In genomic region chr22:38398609-38399401, GRCh38 we compare ENCODE assay signal across 8 cellular contexts. TPM values are rescaled to one million over a fixed set of nuclear protein-coding genes. Genes with fewer than 3 reads are reported as not detected.
DNase-seq lines count a peak whose midpoint lies in the region; ATAC-seq, FAIRE-seq and TF ChIP-seq lines count a peak whose summit lies in the region.

No MANE protein-coding gene starts in this region.

- TF ChIP-seq POLR2A in H1 (IDR thresholded peaks at IDR 0.05; ENCODE audit: control extremely low read depth in 1 of 2, low read depth in 2 of 2, low read length in 2 of 2): peak; percentile 58 to 74; a peak in 2 of 3 replicates

- TF ChIP-seq CTCF in H1 (IDR thresholded peaks at IDR 0.05; ENCODE audit: control extremely low read depth in 1 of 3, insufficient read depth in 1 of 3, low read depth in 1 of 3, low read length in 3 of 3): no peak

- no peak overlapping the region for H2AK5ac ChIP-seq in H1 (ENCODE audit: low read depth, low read length)

- no peak for TF ChIP-seq EP300 in H1 (IDR thresholded peaks at IDR 0.05; ENCODE audit: borderline replicate concordance in 1 of 2, low read depth in 2 of 2, low read length in 2 of 2)

- peaks cover 0 to 35% of the 10 kb centered on the region in 2 experiments; a peak in 2 of 4 replicates for H3K79me2 ChIP-seq in H1 (ENCODE audit: control insufficient read depth in 1 of 2, insufficient read depth in 2 of 2, low read length in 2 of 2)

- H3K9me3 ChIP-seq in H1 (ENCODE audit: insufficient read depth in 2 of 2, low read depth in 1 of 2, low read length in 1 of 2): no peaks in the 10 kb centered on the region

- ATAC-seq in HG03108 (IDR thresholded peaks at IDR 0.05; ENCODE audit: unreplicated experiment): peak; percentile 46

- peaks cover 3% of the 10 kb centered on the region; the same call in 1 of the 2 replicates for H3K23me2 ChIP-seq in H1 (ENCODE audit: low read depth, low read length)

- H3K4me1 ChIP-seq in H1 (replicated peaks in 1 of 4; ENCODE audit: control insufficient read depth in 3 of 4, insufficient read depth in 4 of 4, low read length in 3 of 4): peaks cover 0 to 21% (median 12%) of the 10 kb centered on the region in 4 experiments; a peak in 6 of 7 replicates

- H3K23ac ChIP-seq in H1 (ENCODE audit: insufficient read length): no peak overlapping the region

- no peaks in the 10 kb centered on the region for H3K36me3 ChIP-seq in H1 (ENCODE audit: control insufficient read depth in 2 of 4, insufficient read depth in 4 of 4, low read length in 3 of 4)

- CTCF ChIA-PET in H1 (lab: Charles Lee; ENCODE audit: partially characterized antibody): interaction anchor here (0.7 kb wide), 1 partner anchor 32 kb away, joined by 4 read pairs; no protein-coding TSS in a partner anchor

- H3K4me3 ChIP-seq in H1 (ENCODE audit: extremely low read depth in 1 of 4, insufficient read depth in 2 of 4, low read depth in 3 of 4, low read length in 4 of 4): peak overlapping the region; percentile 54 to 86 (median 72)

- WGBS in H1 (ENCODE audit: extremely low coverage in 1 of 2, insufficient coverage in 1 of 2, insufficient read length in 1 of 2, insufficient replicate concordance in 2 of 2, low coverage in 1 of 2, low lambda C conversion rate in 2 of 2, missing lambda C conversion rate in 1 of 2), 2 experiments: 0% methylated on average over 11 of the region's 101 CpGs; no CpG with 5 or more reads in 1 of the 2 experiments

- H3K4ac ChIP-seq in H1 (replicated peaks; ENCODE audit: insufficient read length, low read depth, low read length): no peak overlapping the region

- no peak overlapping the region for H4K8ac ChIP-seq in H1 (ENCODE audit: extremely low read depth, insufficient read depth, low read length)

- H3K79me1 ChIP-seq in H1 (ENCODE audit: low read depth, low read length): no peaks in the 10 kb centered on the region; the same call in 1 of the 2 replicates

- POLR2A ChIA-PET in H1 (lab: Charles Lee; ENCODE audit: partially characterized antibody): interaction anchor here (0.6 to 1.7 kb wide), 17 partner anchors 11 to 195 kb away, joined by 3 to 6 read pairs (median 3); partner anchors contain the start of genes CSNK1E and DMC1

- no peak overlapping the region for H3K14ac ChIP-seq in H1 (ENCODE audit: insufficient read length)

- H2AFZ ChIP-seq in H1 (ENCODE audit: low read length): no peak overlapping the region

- DNase-seq in NCI-H1417 (lab: John Stamatoyannopoulos, UW): peak; percentile 77 to 83 (median 79)
- DNase-seq in NCI-H1417 treated with DMSO at 0.1 percent for 48 hours (lab: John Stamatoyannopoulos, UW): no peak
- DNase-seq in NCI-H82 (lab: John Stamatoyannopoulos, UW): peak; percentile 91
- DNase-seq in activated CD8-positive, alpha-beta memory T cell treated with anti-CD3 and anti-CD28 coated beads for 24 hours: peak; percentile 93
- peak; percentile 59 to 94 for DNase-seq in H1 (ENCODE audit: low read depth in 1 of 2, low spot score in 2 of 2)
- peak; percentile 95 for DNase-seq in mesenteric fat pad (ENCODE audit: low spot score)
- DNase-seq in stimulated activated CD8-positive, alpha-beta memory T cell treated with anti-CD3 and anti-CD28 coated beads, Interleukin-12 subunit alpha, Interleukin-12 subunit beta, amount 100 ng/mL, for 4 hours (ENCODE audit: low read depth): peak; percentile 71

- H3K27me3 ChIP-seq in H1 (replicated peaks in 1 of 4; ENCODE audit: control insufficient read depth in 3 of 4, extremely low read depth in 1 of 4, insufficient read depth in 3 of 4, low read length in 3 of 4): no peaks in the 10 kb centered on the region

- H3K56ac ChIP-seq in H1 (replicated peaks; ENCODE audit: insufficient read length, low read depth, low read length): no peak overlapping the region

- peak overlapping the region; percentile 58 to 63; a peak in 3 of 4 replicates for H3K4me2 ChIP-seq in H1 (ENCODE audit: insufficient read depth in 1 of 2, low read depth in 2 of 2, low read length in 2 of 2)

- no peak overlapping the region for H2BK5ac ChIP-seq in H1 (ENCODE audit: low read depth, low read length)

- H3K9ac ChIP-seq in H1 (replicated peaks in 1 of 4; ENCODE audit: extremely low read depth in 1 of 4, low read depth in 3 of 4, low read length in 3 of 4): peak overlapping the region; percentile 55 to 87 (median 65); a peak in 6 of 7 replicates

- H2BK12ac ChIP-seq in H1 (ENCODE audit: low read depth, low read length): no peak overlapping the region

- no peaks in the 10 kb centered on the region for H4K20me1 ChIP-seq in H1 (replicated peaks in 1 of 2; ENCODE audit: control insufficient read depth in 1 of 2, insufficient read depth in 2 of 2, low read length in 2 of 2)

- H3K18ac ChIP-seq in H1 (ENCODE audit: extremely low read depth, low read length): no peak overlapping the region

- H2BK15ac ChIP-seq in H1 (ENCODE audit: low read length): no peak overlapping the region

- H4K5ac ChIP-seq in H1 (ENCODE audit: insufficient read length, low read depth, low read length): peak overlapping the region; percentile 62

- H3K27ac ChIP-seq in H1 (ENCODE audit: low read depth, low read length): no peak overlapping the region; the same call in 1 of the 2 replicates

- no peak overlapping the region for H2BK120ac ChIP-seq in H1 (replicated peaks; ENCODE audit: low read depth, low read length)

- no peak overlapping the region for H2BK20ac ChIP-seq in H1 (ENCODE audit: low read length)

- no peak for TF ChIP-seq RAD21 in H1 (IDR thresholded peaks at IDR 0.05 in 1 of 2, conservative IDR thresholded peaks at IDR 0.05 in 1 of 2; ENCODE audit: low read depth in 2 of 2, low read length in 2 of 2)

- FAIRE-seq in H1 (lab: Jason Lieb, UNC): no peak

- no peak overlapping the region for H4K91ac ChIP-seq in H1 (replicated peaks; ENCODE audit: insufficient read length, low read length)

TF ChIP-seq in H1, 55 proteins besides CTCF, POLR2A, EP300 and RAD21:
- TF ChIP-seq, protein P1, sequence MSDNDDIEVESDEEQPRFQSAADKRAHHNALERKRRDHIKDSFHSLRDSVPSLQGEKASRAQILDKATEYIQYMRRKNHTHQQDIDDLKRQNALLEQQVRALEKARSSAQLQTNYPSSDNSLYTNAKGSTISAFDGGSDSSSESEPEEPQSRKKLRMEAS (IDR thresholded peaks at IDR 0.05): 0 out of 2 replicates have a peak, but pooled peaks have one; percentile 13
- TF ChIP-seq TBP (IDR thresholded peaks at IDR 0.05; ENCODE audit: low read depth, low read length) (peak; percentile 41; the same call in 1 of the 2 replicates), PHF8 (conservative IDR thresholded peaks at IDR 0.05; ENCODE audit: low read depth, low read length) (peak; percentile 61), TAF1 (IDR thresholded peaks at IDR 0.05; ENCODE audit: low read depth, low read length) (peak; percentile 77), POLR2AphosphoS5 (IDR thresholded peaks at IDR 0.05; ENCODE audit: low read depth, low read length) (peak; percentile 69; the same call in 1 of the 2 replicates), CTBP2 (IDR thresholded peaks at IDR 0.05; ENCODE audit: borderline replicate concordance, insufficient read depth, insufficient read length, low read length) (no peak), TCF12 (IDR thresholded peaks at IDR 0.05; ENCODE audit: low read depth, low read length) (no peak)

RNA-seq across cellular contexts. Expression of gene KCNJ4, which starts 56.2 kb away (rescaled TPM):
- total RNA-seq in H1 (2021; fragmentation: NEBNext Ultra II Directional; extraction: Animal tissue kit (Norgen Biotek cat#: 25700)): 2.2 and 2.3 TPM in 2 replicates
- polyA plus RNA-seq in H1 (2011; rRNA removed): 1.4 TPM in 2 replicates
- polyA plus RNA-seq in H1 (2011; cell fraction: cytosol; rRNA removed): 1.3 TPM
- polyA plus RNA-seq in H1 (2011; cell fraction: nucleus; rRNA removed): 1.2 TPM
- 1.0 to 3.7 TPM (median 2.6 TPM) in 4 replicates for polyA plus RNA-seq in H1 (2012, experiment 1 of 2)
- 1.2 TPM for polyA plus RNA-seq in H1 (2012, experiment 2 of 2)
- polyA plus RNA-seq in H1 (2013, experiment 1 of 2): 1.2 TPM
- polyA plus RNA-seq in H1 (2013, experiment 2 of 2): 1.3 TPM
- 0.41 TPM in 2 replicates for polyA minus RNA-seq in H1 (2011; rRNA and poly(A)+ RNA removed)
- polyA minus RNA-seq in H1 (2011; cell fraction: cytosol; rRNA and poly(A)+ RNA removed): 1.8 TPM
- not detected for polyA minus RNA-seq in H1 (2011; cell fraction: nucleus; rRNA and poly(A)+ RNA removed)
- not detected for total RNA-seq in mesenteric fat pad
